In genomic region chr1:116617808-116618207, GRCh38 we compare ENCODE assay signal across 6 cellular contexts. TPM values are rescaled to one million over a fixed set of nuclear protein-coding genes. Genes with fewer than 3 reads are reported as not detected.
DNase-seq lines count a peak whose midpoint lies in the region; ATAC-seq, FAIRE-seq and TF ChIP-seq lines count a peak whose summit lies in the region.
"Not testable (repeated sequence)": the region's sequence is repeated elsewhere in the genome, so short reads cannot be mapped to it uniquely, and the experiment has no call there.

No MANE protein-coding gene starts in this region.

- H2AFZ ChIP-seq in K562 (ENCODE audit: low read depth, low read length), result not testable (repeated sequence)

- not testable (repeated sequence) for H3K4me1 ChIP-seq in K562 (replicated peaks in 1 of 2; ENCODE audit: control insufficient read depth in 2 of 2, insufficient read depth in 2 of 2, low read length in 2 of 2)
- peaks cover 30% of the 10 kb centered on the region for H3K4me1 ChIP-seq in left ventricle myocardium inferior

- TF ChIP-seq POLR2A in K562 (conservative IDR thresholded peaks at IDR 0.05); erythroblast (IDR thresholded peaks at IDR 0.05; ENCODE audit: low read length): not testable (repeated sequence)

- intact Hi-C loops in K562 (cut with micrococcal nuclease); left ventricle myocardium inferior (cut with micrococcal nuclease): not testable (repeated sequence)

- not testable (repeated sequence) for H3K27me3 Mint-ChIP-seq in nephron progenitor cell (ENCODE audit: low read depth, poor library complexity)

- ATAC-seq in K562, result not testable (repeated sequence)

- 16% methylated on average over 5 of the region's 5 CpGs for WGBS in K562 (ENCODE audit: insufficient coverage, low coverage, missing lambda C conversion rate)

- in situ Hi-C loops in K562 (cut with MboI), result not testable (repeated sequence)

- CTCF ChIA-PET in K562 (lab: Yijun Ruan, JAX; ENCODE audit: low intra/inter-chr PET ratio), result not testable (repeated sequence)

- H4K20me1 ChIP-seq in K562 (replicated peaks; ENCODE audit: control insufficient read depth, insufficient read depth, low read length), result not testable (repeated sequence)

- H3K36me3 ChIP-seq in K562 (ENCODE audit: control insufficient read depth, insufficient read depth, low read length); left ventricle myocardium inferior: not testable (repeated sequence)

- not testable (repeated sequence) for TF ChIP-seq EP300 in K562 (IDR thresholded peaks at IDR 0.05; ENCODE audit: low read length)

- not testable (repeated sequence) for H3K9ac ChIP-seq in K562 (ENCODE audit: insufficient read depth in 1 of 2, low read depth in 2 of 2, low read length in 2 of 2)

- not testable (repeated sequence) for H3K27ac ChIP-seq in K562 (ENCODE audit: extremely low read depth, low read depth, low read length); left ventricle myocardium inferior (replicated peaks)

- TF ChIP-seq RAD21 in K562 (CRISPR knock-in tag; conservative IDR thresholded peaks at IDR 0.05 in 1 of 2, IDR thresholded peaks at IDR 0.05 in 1 of 2), result peak in 1 of 2 experiments; percentile 44; a peak in 2 of 4 replicates

- H3K9me3 Mint-ChIP-seq in nephron progenitor cell, result peaks cover 16% of the 10 kb centered on the region

- H3K4me3 Mint-ChIP-seq in nephron progenitor cell, result not testable (repeated sequence)

- H3K4me1 Mint-ChIP-seq in nephron progenitor cell, result peaks cover 20% of the 10 kb centered on the region

- FAIRE-seq in K562 (lab: Jason Lieb, UNC), result not testable (repeated sequence)

- peak overlapping the region; percentile 74 for H3K27ac Mint-ChIP-seq in nephron progenitor cell

- H3K4me3 ChIP-seq in K562, left ventricle myocardium inferior: not testable (repeated sequence)

- H3K79me2 ChIP-seq in K562 (ENCODE audit: control insufficient read depth, insufficient read depth, low read length), result not testable (repeated sequence)

- BruUV-seq in K562 (replicated peaks; lab: Mats Ljungman, UMichigan), result not testable (repeated sequence)

- not testable (repeated sequence) for H3K9me1 ChIP-seq in K562 (ENCODE audit: control insufficient read depth, insufficient read depth, low read length)

- H3K9me3 ChIP-seq in K562 (replicated peaks; ENCODE audit: control insufficient read depth, insufficient read depth, low read depth, low read length); left ventricle myocardium inferior (replicated peaks): not testable (repeated sequence)

- peak; percentile 20 to 37 (median 33); a peak in 3 of 6 replicates for TF ChIP-seq CTCF in K562 (IDR thresholded peaks at IDR 0.05 in 2 of 3, conservative IDR thresholded peaks at IDR 0.05 in 1 of 3; ENCODE audit: insufficient read depth in 2 of 3, low read depth in 1 of 3, low read length in 3 of 3)
- TF ChIP-seq CTCF in left ventricle myocardium inferior (IDR thresholded peaks at IDR 0.05; ENCODE audit: borderline replicate concordance), result peak; percentile 35
- not testable (repeated sequence) for TF ChIP-seq CTCF in nephron progenitor cell (IDR thresholded peaks at IDR 0.05)

- POLR2A ChIA-PET in K562 (lab: Yijun Ruan, JAX), result not testable (repeated sequence)

- DNase-seq in HCEC 1CT, result peak; percentile 1
- DNase-seq in OCI-M1 (lab: John Stamatoyannopoulos, UW), result peak; percentile 60
- DNase-seq in K562 (ENCODE audit: extremely low read depth in 1 of 4, low spot score in 3 of 4), result peak in 2 of 4 experiments; percentile 17 to 57
- DNase-seq in erythroblast (lab: John Stamatoyannopoulos, UW), result peak; percentile 60 to 71
- DNase-seq in left ventricle myocardium inferior, result peak; percentile 16
- not testable (repeated sequence) for DNase-seq in nephron progenitor cell

- H3K36me3 Mint-ChIP-seq in nephron progenitor cell (ENCODE audit: low read depth), result peaks cover 15% of the 10 kb centered on the region

- H3K27me3 ChIP-seq in K562 (ENCODE audit: control insufficient read depth in 2 of 2, insufficient read depth in 2 of 2, low read length in 2 of 2); left ventricle myocardium inferior (ENCODE audit: low read depth): not testable (repeated sequence)

- not testable (repeated sequence) for H3K4me2 ChIP-seq in K562 (ENCODE audit: insufficient read depth, low read length)

TF ChIP-seq in K562, 482 proteins besides CTCF, POLR2A, EP300 and RAD21:
- TF ChIP-seq HMBOX1 (IDR thresholded peaks at IDR 0.05), result peak; percentile 46; the same call in 1 of the 2 replicates
- TF ChIP-seq TFAP4 (CRISPR knock-in tag; IDR thresholded peaks at IDR 0.05; ENCODE audit: borderline replicate concordance), result peak; percentile 56; the same call in 1 of the 2 replicates
- 0 out of 2 replicates have a peak, but pooled peaks have one; percentile 11 for TF ChIP-seq TCF3 (CRISPR knock-in tag; IDR thresholded peaks at IDR 0.05)
- 0 out of 2 replicates have a peak, but pooled peaks have one; percentile 4 for TF ChIP-seq CBFA2T2 (conservative IDR thresholded peaks at IDR 0.05)

RNA-seq across cellular contexts. Expression of gene CD58, which starts 47.0 kb away (rescaled TPM):
- 43.8 and 80.5 TPM in 2 replicates for total RNA-seq in K562 (2011; cell fraction: chromatin; rRNA removed; ENCODE audit: low replicate concordance)
- 32.9 and 38.5 TPM in 2 replicates for total RNA-seq in K562 (2011; cell fraction: nucleolus; rRNA removed)
- 55.1 and 71.8 TPM in 2 replicates for total RNA-seq in K562 (2011; cell fraction: nucleoplasm; rRNA removed)
- total RNA-seq in K562 (2014; rRNA removed) (18.1 and 20.6 TPM in 2 replicates), K562 (2014; rRNA removed; fragmentation: Illumina TruSeq; extraction: Trizol) (38.9 and 44.3 TPM in 2 replicates), K562 (2015; rRNA removed; fragmentation: Illumina TruSeq; extraction: Trizol) (32.6 and 37.4 TPM in 2 replicates), K562 (2021) (22.6 and 23.1 TPM in 2 replicates), left ventricle myocardium inferior (32.2 TPM)
- polyA plus RNA-seq in K562 (2011; rRNA removed) (63.1 and 113 TPM in 2 replicates), K562 (2014; fragmentation: Illumina TruSeq; extraction: Trizol) (49.0 and 53.2 TPM in 2 replicates), K562 (2014; fragmentation: Nextera tagmentation; extraction: Ambion mirVana) (10 to 100 TPM; 24.6 to 33.0 TPM), K562 (2014; rRNA removed) (40.9 and 45.0 TPM in 2 replicates)
- polyA plus RNA-seq in K562 (2011; cell fraction: cytosol; rRNA removed), result 26.9 and 29.8 TPM in 2 replicates
- polyA plus RNA-seq in K562 (2011; cell fraction: nucleus; rRNA removed), result 35.4 and 45.0 TPM in 2 replicates
- polyA plus RNA-seq in K562 (2012), result 27.1 and 33.9 TPM in 2 replicates
- 43.3 and 57.6 TPM in 2 replicates for polyA minus RNA-seq in K562 (2011; rRNA and poly(A)+ RNA removed)
- 11.0 and 23.7 TPM in 2 replicates for polyA minus RNA-seq in K562 (2011; cell fraction: cytosol; rRNA and poly(A)+ RNA removed)
- 27.6 and 28.0 TPM in 2 replicates for polyA minus RNA-seq in K562 (2011; cell fraction: nucleus; rRNA and poly(A)+ RNA removed)

RNA-seq across cellular contexts. Expression of gene IGSF3, which starts 49.7 kb away (rescaled TPM):
- total RNA-seq in K562 (2011; cell fraction: chromatin; rRNA removed; ENCODE audit: low replicate concordance), result 16.2 and 27.0 TPM in 2 replicates
- total RNA-seq in K562 (2011; cell fraction: nucleolus; rRNA removed), result 35.1 and 40.4 TPM in 2 replicates
- 25.1 and 28.2 TPM in 2 replicates for total RNA-seq in K562 (2011; cell fraction: nucleoplasm; rRNA removed)
- 13.1 and 15.1 TPM in 2 replicates for total RNA-seq in K562 (2014; rRNA removed)
- 7.5 and 7.8 TPM in 2 replicates for total RNA-seq in K562 (2014; rRNA removed; fragmentation: Illumina TruSeq; extraction: Trizol)
- total RNA-seq in K562 (2015; rRNA removed; fragmentation: Illumina TruSeq; extraction: Trizol), result 7.5 and 8.3 TPM in 2 replicates
- 14.4 and 15.0 TPM in 2 replicates for total RNA-seq in K562 (2021)
- polyA plus RNA-seq in K562 (2011; rRNA removed), result 7.7 and 8.9 TPM in 2 replicates
- 10.0 and 16.2 TPM in 2 replicates for polyA plus RNA-seq in K562 (2011; cell fraction: cytosol; rRNA removed)
- 10.1 and 17.6 TPM in 2 replicates for polyA plus RNA-seq in K562 (2011; cell fraction: nucleus; rRNA removed)
- polyA plus RNA-seq in K562 (2012), result 8.7 and 14.2 TPM in 2 replicates
- polyA plus RNA-seq in K562 (2014; fragmentation: Illumina TruSeq; extraction: Trizol), result 10.8 and 11.5 TPM in 2 replicates
- 1 to 10 TPM; 1.1 to 1.2 TPM for polyA plus RNA-seq in K562 (2014; fragmentation: Nextera tagmentation; extraction: Ambion mirVana)
- 7.9 and 8.4 TPM in 2 replicates for polyA plus RNA-seq in K562 (2014; rRNA removed)
- polyA minus RNA-seq in K562 (2011; rRNA and poly(A)+ RNA removed), result 9.8 and 14.9 TPM in 2 replicates
- 14.1 and 16.5 TPM in 2 replicates for polyA minus RNA-seq in K562 (2011; cell fraction: cytosol; rRNA and poly(A)+ RNA removed)
- 9.7 and 10.1 TPM in 2 replicates for polyA minus RNA-seq in K562 (2011; cell fraction: nucleus; rRNA and poly(A)+ RNA removed)
- total RNA-seq in left ventricle myocardium inferior, result 19.9 TPM
